Comparison of ENCODE assay signal across 8 cellular contexts in genomic region chr1:209565759-209566678, GRCh38. TPM values are rescaled to one million over a fixed set of nuclear protein-coding genes. Genes with fewer than 3 reads are reported as not detected.
A peak's percentile ranks its signal among the peaks of the same experiment; 100 is the strongest.
DNase-seq lines count a peak whose midpoint lies in the region; ATAC-seq and TF ChIP-seq lines count a peak whose summit lies in the region.

No MANE protein-coding gene starts in this region.

- POLR2A ChIA-PET in Panc1 (lab: Charles Lee) = no interaction called here

- CTCF ChIA-PET in Panc1 (lab: Charles Lee) = interaction anchor here (1.1 to 1.5 kb wide), 2 partner anchors 24 to 318 kb away, joined by 3 read pairs; no protein-coding TSS in a partner anchor

- ATAC-seq in GM21717 (IDR thresholded peaks at IDR 0.05; ENCODE audit: unreplicated experiment) = peak; percentile 89
- ATAC-seq in Panc1 = peak; percentile 97

- H3K9ac ChIP-seq in KMS-11 = no peak overlapping the region

- H3K36me3 ChIP-seq in KMS-11 (ENCODE audit: insufficient read depth) = no peaks in the 10 kb centered on the region
- H3K36me3 ChIP-seq in Panc1 (ENCODE audit: control insufficient read depth, insufficient read depth, low read length) = no peaks in the 10 kb centered on the region

- no peaks in the 10 kb centered on the region for H3K9me3 ChIP-seq in Panc1 (ENCODE audit: control insufficient read depth, insufficient read depth, low read depth, low read length)

- TF ChIP-seq CTCF in KMS-11 (conservative IDR thresholded peaks at IDR 0.05; ENCODE audit: low read depth, low read length) (peak; percentile 97), Panc1 (IDR thresholded peaks at IDR 0.05) (peak; percentile 87)

- no peak overlapping the region for H3K4me3 ChIP-seq in KMS-11 (IDR thresholded peaks at IDR 0.05; ENCODE audit: insufficient read depth, low read depth, low read length)
- no peak overlapping the region for H3K4me3 ChIP-seq in Panc1 (ENCODE audit: low read depth in 2 of 2, low read length in 2 of 2)

- no peaks in the 10 kb centered on the region for H3K79me2 ChIP-seq in KMS-11 (ENCODE audit: insufficient read depth, low read depth)

- H2AFZ ChIP-seq in KMS-11 (ENCODE audit: low read depth) = peak overlapping the region; percentile 23

- H3K4me2 ChIP-seq in KMS-11 = no peak overlapping the region

- no TSS peak for BruUV-seq in Panc1 (replicated peaks; lab: Mats Ljungman, UMichigan)

- H3K27me3 ChIP-seq in KMS-11 (ENCODE audit: insufficient read depth, low read depth) (no peaks in the 10 kb centered on the region), Panc1 (ENCODE audit: control insufficient read depth, insufficient read depth, low read length) (no peaks in the 10 kb centered on the region)

- H3K4me1 ChIP-seq in KMS-11 (ENCODE audit: low read depth, poor library complexity, severe bottlenecking) = peaks cover 5% of the 10 kb centered on the region
- no peaks in the 10 kb centered on the region for H3K4me1 ChIP-seq in Panc1 (ENCODE audit: control insufficient read depth, insufficient read depth, low read length)

- intact Hi-C loops in Panc1 (cut with micrococcal nuclease; ENCODE audit: unreplicated experiment) = loop anchor here (5.0 to 10.0 kb wide), 3 partner anchors 214 to 361 kb away; no protein-coding TSS in a partner anchor

- DNase-seq in DMS53 treated with DMSO at 0.1 percent for 48 hours (lab: John Stamatoyannopoulos, UW; ENCODE audit: unreplicated experiment) (peak; percentile 85), Panc1 (ENCODE audit: low read depth, low spot score) (peak; percentile 38), fibroblast of the conjunctiva (ENCODE audit: low read depth) (peak; percentile 65), nucleus accumbens (lab: John Stamatoyannopoulos, UW) (peak in 53 of 56 donors; percentile 4 to 90 (median 56)), superior temporal gyrus (ENCODE audit: extremely low spot score) (peak; percentile 97)
- DNase-seq in activated T-cell treated with anti-CD3 and anti-CD28 coated beads, Interleukin-2, amount 50 U/mL, for 48 hours = peak; percentile 82 to 84

- in situ Hi-C loops in Panc1 (cut with HindIII; ENCODE audit: low pct_unique_long_range_greater_than_20kb, low sequenced_read_pairs) = no loop called here

- H3K27ac ChIP-seq in KMS-11 = no peak overlapping the region
- no peak overlapping the region for H3K27ac ChIP-seq in Panc1 (ENCODE audit: low read length)

- H4K20me1 ChIP-seq in KMS-11 (ENCODE audit: insufficient read depth) = no peaks in the 10 kb centered on the region

RNA-seq across cellular contexts. Expression of gene CAMK1G, which starts 17.5 kb away (rescaled TPM):
- total RNA-seq in Panc1 (2021; ENCODE audit: unreplicated experiment) = not detected
- not detected for polyA plus RNA-seq in Panc1 (2012; ENCODE audit: insufficient read length)

Comparison
In these comparisons a context has a peak if more than half of its experiments do, and no peak if none do; other contexts are left out.
1. DNase-seq: peak in every context shown above with its lines; median percentile 97 in superior temporal gyrus; 85 in DMS53 treated with DMSO at 0.1 percent for 48 hours; 83 in activated T-cell treated with anti-CD3 and anti-CD28 coated beads, Interleukin-2, amount 50 U/mL, for 48 hours; 65 in fibroblast of the conjunctiva; 56 in nucleus accumbens; 38 in Panc1.